22 cellular contexts compared by ENCODE assay signal in the genomic region with DNA sequence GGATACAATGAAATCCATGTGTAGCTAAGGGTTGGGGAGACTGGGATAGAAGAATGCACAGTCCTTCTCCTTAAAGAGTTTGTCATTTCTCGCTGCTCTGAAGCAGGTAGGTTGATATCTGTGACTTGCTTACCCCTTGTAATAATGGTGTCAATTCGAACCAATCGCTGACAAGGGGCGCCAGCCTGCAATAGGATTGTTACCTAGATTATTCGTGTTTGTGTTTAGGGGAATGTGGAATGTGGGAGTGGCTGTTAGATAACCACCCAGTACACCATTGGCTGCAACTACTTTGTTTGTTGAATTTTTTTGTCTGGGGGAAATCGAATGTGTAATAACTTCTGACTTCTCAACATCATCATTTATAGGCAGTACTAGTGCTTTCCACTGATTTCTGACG.
DNase-seq lines count a peak whose midpoint lies in the region; ATAC-seq, FAIRE-seq and TF ChIP-seq lines count a peak whose summit lies in the region.
"Had no signal": no experiment of that assay in that cellular context is flagged by ENCODE, and none has a peak within 500 bp of the region (broad histone marks: within the 10 kb centered on the region; RNA-seq: fewer than 3 reads in every experiment).

No MANE protein-coding gene starts in this region.

- WGBS in endodermal cell (ENCODE audit: insufficient coverage in 1 of 2, insufficient read length in 1 of 2), 2 experiments = 92 to 100% methylated on average over 4 to 7 of the region's 7 CpGs
- WGBS in neuronal stem cell (ENCODE audit: extremely low coverage in 2 of 2, insufficient read length in 2 of 2, insufficient replicate concordance in 1 of 2), 2 donors = no CpG with 5 or more reads among the region's 7 CpGs
- WGBS in transverse colon (ENCODE audit: low coverage in 1 of 2), 2 donors = 65 to 81% methylated on average over 5 to 7 of the region's 7 CpGs

- CTCF ChIA-PET in WTC11 (lab: Charles Lee) = interaction anchor here (1.1 to 1.7 kb wide), 2 partner anchors 8 to 13 kb away, joined by 3 to 4 read pairs; no protein-coding TSS in a partner anchor

- H2BK15ac ChIP-seq in neuronal stem cell (ENCODE audit: low read length) = no peak overlapping the region

- FAIRE-seq in GM12891 (lab: Jason Lieb, UNC) = peak; percentile 23
- FAIRE-seq: A549, GM12892, H54 had no signal

- no peaks in the 10 kb centered on the region for H3K79me1 ChIP-seq in neuronal stem cell (ENCODE audit: low read depth, low read length)

- H3K27me3 Mint-ChIP-seq in WTC11 (ENCODE audit: low read depth) (no peaks in the 10 kb centered on the region), endodermal cell (ENCODE audit: insufficient read depth) (no peaks in the 10 kb centered on the region)
- H3K27me3 Mint-ChIP-seq in activated T-helper 1 cell treated with anti-CD3 and anti-CD28 coated beads, Interleukin-12 subunit alpha, Interleukin-12 subunit beta, Interleukin-2, Interleukin-4 antibody, amounts not matched to agents 30 ng/mL and 10 ng/mL and 1 ng/mL, durations not matched to agents 14 hours and 24 hours and 36 hours (ENCODE audit: insufficient read depth) = no peaks in the 10 kb centered on the region

- H3K36me3 ChIP-seq in endodermal cell (ENCODE audit: control insufficient read depth, insufficient read depth, low read length) (peaks cover 50% of the 10 kb centered on the region), neuronal stem cell (replicated peaks in 1 of 2; ENCODE audit: control insufficient read depth in 2 of 2, insufficient read depth in 2 of 2, low read length in 2 of 2) (no peaks in the 10 kb centered on the region), transverse colon (no peaks in the 10 kb centered on the region), BE2C (no peaks in the 10 kb centered on the region)
- H3K36me3 ChIP-seq: HAP-1 had no signal

- POLR2A ChIA-PET in WTC11 (lab: Charles Lee) = no interaction called here

- no peak overlapping the region for H3K4me2 ChIP-seq in neuronal stem cell (ENCODE audit: insufficient read depth, low read length, poor library complexity, severe bottlenecking)
- H3K4me2 ChIP-seq: A549 had no signal

- no peak overlapping the region for H3K18ac ChIP-seq in neuronal stem cell (ENCODE audit: low read length)

- H3K4me3 ChIP-seq in endodermal cell (ENCODE audit: low read length) (peak overlapping the region; percentile 22), neuronal stem cell (ENCODE audit: low read length in 2 of 2) (no peak overlapping the region), transverse colon (no peak overlapping the region), BE2C (ENCODE audit: low read depth, low read length) (no peak overlapping the region)
- H3K4me3 ChIP-seq: A549, HAP-1 had no signal

- H2AFZ ChIP-seq in neuronal stem cell (ENCODE audit: low read length) = peak overlapping the region; percentile 11

- no peak overlapping the region for H4K91ac ChIP-seq in neuronal stem cell (ENCODE audit: low read depth, low read length, poor library complexity)

- H3K36me3 Mint-ChIP-seq in WTC11 (peaks cover 13% of the 10 kb centered on the region), endodermal cell (ENCODE audit: low read depth) (peaks cover 70% of the 10 kb centered on the region)
- no peaks in the 10 kb centered on the region for H3K36me3 Mint-ChIP-seq in activated T-helper 1 cell treated with anti-CD3 and anti-CD28 coated beads, Interleukin-12 subunit alpha, Interleukin-12 subunit beta, Interleukin-2, Interleukin-4 antibody, amounts not matched to agents 30 ng/mL and 10 ng/mL and 1 ng/mL, durations not matched to agents 14 hours and 24 hours and 36 hours (ENCODE audit: low read depth)
- H3K36me3 Mint-ChIP-seq: CD4-positive, alpha-beta memory T cell had no signal

- no peak overlapping the region for H3K14ac ChIP-seq in neuronal stem cell (ENCODE audit: low read length)

- H3K4me1 Mint-ChIP-seq in WTC11 = peaks cover 21% of the 10 kb centered on the region
- H3K4me1 Mint-ChIP-seq in endodermal cell = peaks cover 6% of the 10 kb centered on the region
- H3K4me1 Mint-ChIP-seq in activated T-helper 1 cell treated with anti-CD3 and anti-CD28 coated beads, Interleukin-12 subunit alpha, Interleukin-12 subunit beta, Interleukin-2, Interleukin-4 antibody, amounts not matched to agents 30 ng/mL and 10 ng/mL and 1 ng/mL, durations not matched to agents 14 hours and 24 hours and 36 hours (ENCODE audit: low read depth) = no peaks in the 10 kb centered on the region
- H3K4me1 Mint-ChIP-seq: CD4-positive, alpha-beta memory T cell had no signal

- H3K9me3 Mint-ChIP-seq in WTC11 (peaks cover 15% of the 10 kb centered on the region), endodermal cell (peaks cover 19% of the 10 kb centered on the region)
- H3K9me3 Mint-ChIP-seq in activated T-helper 1 cell treated with anti-CD3 and anti-CD28 coated beads, Interleukin-12 subunit alpha, Interleukin-12 subunit beta, Interleukin-2, Interleukin-4 antibody, amounts not matched to agents 30 ng/mL and 10 ng/mL and 1 ng/mL, durations not matched to agents 14 hours and 24 hours and 36 hours = no peaks in the 10 kb centered on the region
- H3K9me3 Mint-ChIP-seq: CD4-positive, alpha-beta memory T cell; HFFc6 had no signal

- no peak overlapping the region for H3K4me3 Mint-ChIP-seq in WTC11
- no peak overlapping the region for H3K4me3 Mint-ChIP-seq in endodermal cell
- no peak overlapping the region for H3K4me3 Mint-ChIP-seq in activated T-helper 1 cell treated with anti-CD3 and anti-CD28 coated beads, Interleukin-12 subunit alpha, Interleukin-12 subunit beta, Interleukin-2, Interleukin-4 antibody, amounts not matched to agents 30 ng/mL and 10 ng/mL and 1 ng/mL, durations not matched to agents 14 hours and 24 hours and 36 hours
- H3K4me3 Mint-ChIP-seq: CD4-positive, alpha-beta memory T cell; HFFc6 had no signal

- H3K27ac Mint-ChIP-seq in WTC11 (peak overlapping the region; percentile 33), endodermal cell (peak overlapping the region; percentile 39)
- H3K27ac Mint-ChIP-seq in activated T-helper 1 cell treated with anti-CD3 and anti-CD28 coated beads, Interleukin-12 subunit alpha, Interleukin-12 subunit beta, Interleukin-2, Interleukin-4 antibody, amounts not matched to agents 30 ng/mL and 10 ng/mL and 1 ng/mL, durations not matched to agents 14 hours and 24 hours and 36 hours = no peak overlapping the region
- H3K27ac Mint-ChIP-seq: CD4-positive, alpha-beta memory T cell; HFFc6 had no signal

- intact Hi-C loops in transverse colon (cut with DNase I; ENCODE audit: low total_unique reads) = no loop called here
- intact Hi-C loops in activated T-helper 1 cell treated with anti-CD3 and anti-CD28 coated beads, Interleukin-12 subunit alpha, Interleukin-12 subunit beta, Interleukin-2, Interleukin-4 antibody, amounts not matched to agents 30 ng/mL and 10 ng/mL and 1 ng/mL, durations not matched to agents 14 hours and 24 hours and 36 hours (cut with micrococcal nuclease) = no loop called here

- TF ChIP-seq POLR2A in GM12891 (IDR thresholded peaks at IDR 0.05; ENCODE audit: low read depth, low read length) (no peak), transverse colon (IDR thresholded peaks at IDR 0.05) (no peak)

- H3K4me1 ChIP-seq in endodermal cell (ENCODE audit: control insufficient read depth, insufficient read depth, low read length) = no peaks in the 10 kb centered on the region
- no peaks in the 10 kb centered on the region for H3K4me1 ChIP-seq in neuronal stem cell (ENCODE audit: control insufficient read depth in 2 of 2, insufficient read depth in 1 of 2, low read depth in 1 of 2, low read length in 2 of 2)
- H3K4me1 ChIP-seq in transverse colon = no peaks in the 10 kb centered on the region
- H3K4me1 ChIP-seq in BE2C = no peaks in the 10 kb centered on the region
- H3K4me1 ChIP-seq: A549, HAP-1 had no signal

- no peak overlapping the region for H3K4ac ChIP-seq in neuronal stem cell (ENCODE audit: low read length)

- no peaks in the 10 kb centered on the region for H3K27me3 ChIP-seq in endodermal cell (ENCODE audit: control insufficient read depth, insufficient read depth, low read length, poor library complexity, severe bottlenecking)
- no peaks in the 10 kb centered on the region for H3K27me3 ChIP-seq in neuronal stem cell (ENCODE audit: control insufficient read depth in 3 of 3, insufficient read depth in 3 of 3, low read depth in 1 of 3, low read length in 3 of 3)
- no peaks in the 10 kb centered on the region for H3K27me3 ChIP-seq in transverse colon
- no peaks in the 10 kb centered on the region for H3K27me3 ChIP-seq in BE2C

- H3K27ac ChIP-seq in endodermal cell (ENCODE audit: low read depth, low read length) (no peak overlapping the region), neuronal stem cell (replicated peaks; ENCODE audit: low read length) (no peak overlapping the region), transverse colon (no peak overlapping the region)
- H3K27ac ChIP-seq: A549 had no signal

- ATAC-seq in WTC11 = peak; percentile 29; the same call in 1 of the 2 replicates
- ATAC-seq: A549 had no signal

- TF ChIP-seq CTCF in WTC11 (IDR thresholded peaks at IDR 0.05) = no peak
- no peak for TF ChIP-seq CTCF in endodermal cell (conservative IDR thresholded peaks at IDR 0.05)
- no peak for TF ChIP-seq CTCF in transverse colon (IDR thresholded peaks at IDR 0.05)
- no peak for TF ChIP-seq CTCF in BE2C (IDR thresholded peaks at IDR 0.05; ENCODE audit: low read depth, low read length)

- H3K23ac ChIP-seq in neuronal stem cell (ENCODE audit: low read depth, low read length, poor library complexity) = no peak overlapping the region

- H4K8ac ChIP-seq in neuronal stem cell (ENCODE audit: low read depth, low read length) = no peak overlapping the region

- H2AK5ac ChIP-seq in neuronal stem cell (ENCODE audit: low read depth, low read length) = no peak overlapping the region

- H3K9ac ChIP-seq in endodermal cell (ENCODE audit: extremely low read depth, low read length, poor library complexity, severe bottlenecking) = no peak overlapping the region
- H3K9ac ChIP-seq in neuronal stem cell (ENCODE audit: low read depth, low read length, poor library complexity) = no peak overlapping the region

- H2BK120ac ChIP-seq in neuronal stem cell (ENCODE audit: low read depth, low read length) = no peak overlapping the region

- DNase-seq in GM12891 (ENCODE audit: insufficient read length, low spot score) = no peak
- no peak for DNase-seq in WTC11 (ENCODE audit: low spot score)
- DNase-seq in endodermal cell = no peak
- no peak for DNase-seq in neuronal stem cell (ENCODE audit: low spot score)
- DNase-seq in transverse colon = no peak
- DNase-seq in activated T-helper 1 cell treated with anti-CD3 and anti-CD28 coated beads, Interleukin-12 subunit alpha, Interleukin-12 subunit beta, Interleukin-2, Interleukin-4 antibody, amounts not matched to agents 30 ng/mL and 10 ng/mL and 1 ng/mL, durations not matched to agents 14 hours and 24 hours and 36 hours (ENCODE audit: low spot score) = no peak
- no peak for DNase-seq in BE2C
- DNase-seq: 8988T; ACHN; AML-193; C1 segment of cervical spinal cord; Calu3; CD4-positive, alpha-beta memory T cell; COR-L47; DMS53; DMS79 treated with DMSO at 0.1 percent for 48 hours; GF-D8; HFFc6 had no signal

- no peak overlapping the region for H2BK12ac ChIP-seq in neuronal stem cell (ENCODE audit: low read length)

- in situ Hi-C loops in transverse colon (cut with MboI; ENCODE audit: low pct_ligation_motif_present in 1 of 4, low pct_unique_long_range_greater_than_20kb in 1 of 4, low sequenced_read_pairs in 3 of 4) = no loop called here

- H2BK5ac ChIP-seq in neuronal stem cell (ENCODE audit: low read length) = no peak overlapping the region

- no peak for TF ChIP-seq EP300 in transverse colon (IDR thresholded peaks at IDR 0.05; ENCODE audit: low read depth)

- peaks cover 40% of the 10 kb centered on the region for H3K9me3 ChIP-seq in endodermal cell (ENCODE audit: control insufficient read depth, low read length)
- no peaks in the 10 kb centered on the region for H3K9me3 ChIP-seq in neuronal stem cell (replicated peaks in 1 of 2; ENCODE audit: control insufficient read depth in 2 of 2, insufficient read depth in 1 of 2, low read depth in 1 of 2, low read length in 2 of 2)
- no peaks in the 10 kb centered on the region for H3K9me3 ChIP-seq in transverse colon
- no peaks in the 10 kb centered on the region for H3K9me3 ChIP-seq in BE2C
- H3K9me3 ChIP-seq: A549, HAP-1 had no signal
